In genomic region chr12:48997719-48998496, GRCh38 we compare ENCODE assay signal across 8 cellular contexts. TPM values are rescaled to one million over a fixed set of nuclear protein-coding genes. Genes with fewer than 3 reads are reported as not detected.
DNase-seq lines count a peak whose midpoint lies in the region; FAIRE-seq and TF ChIP-seq lines count a peak whose summit lies in the region.

No MANE protein-coding gene starts in this region.

- H3K27me3 ChIP-seq in AG04450 (ENCODE audit: control insufficient read depth, insufficient read depth, low read length), result peaks cover 23% of the 10 kb centered on the region
- H3K27me3 ChIP-seq in HUES64 (ENCODE audit: insufficient read depth, low read length), result peaks cover 85% of the 10 kb centered on the region
- peaks cover 21% of the 10 kb centered on the region for H3K27me3 ChIP-seq in ascending aorta
- peaks cover 0 to 4% (median under 1%) of the 10 kb centered on the region in 4 donors for H3K27me3 ChIP-seq in liver (ENCODE audit: control insufficient read depth in 4 of 4, insufficient read depth in 4 of 4, low read length in 3 of 4)
- peaks cover 0 to 89% of the 10 kb centered on the region in 2 donors for H3K27me3 ChIP-seq in tibial nerve

- CTCF ChIA-PET in AG04450 (lab: Charles Lee), result interaction anchor here (0.6 to 7.7 kb wide), 12 partner anchors 8 to 145 kb away, joined by 3 to 95 read pairs (median 6); partner anchors contain the start of gene WNT1

- no peak for TF ChIP-seq EP300 in tibial nerve (IDR thresholded peaks at IDR 0.05)

- TF ChIP-seq CTCF in AG04450 (IDR thresholded peaks at IDR 0.05; ENCODE audit: low read depth, low read length) (no peak), ascending aorta (IDR thresholded peaks at IDR 0.05) (no peak), liver (IDR thresholded peaks at IDR 0.05; ENCODE audit: low read depth, low read length, missing input control) (no peak), tibial nerve (IDR thresholded peaks at IDR 0.05) (no peak)

- under 1% methylated on average over 57 of the region's 57 CpGs for WGBS in HUES64
- WGBS in liver, result 3% methylated on average over 57 of the region's 57 CpGs
- 4 to 6% methylated on average over 28 to 33 of the region's 57 CpGs for WGBS in tibial nerve, 2 donors

- H3K9me3 ChIP-seq in AG04450 (ENCODE audit: control insufficient read depth, insufficient read depth, low read length), result no peaks in the 10 kb centered on the region; the same call in 1 of the 2 replicates
- H3K9me3 ChIP-seq in HUES64 (ENCODE audit: insufficient read depth, low read depth, low read length), result no peaks in the 10 kb centered on the region
- no peaks in the 10 kb centered on the region for H3K9me3 ChIP-seq in ascending aorta
- H3K9me3 ChIP-seq in liver (ENCODE audit: control insufficient read depth in 4 of 4, low read length in 3 of 4), result no peaks in the 10 kb centered on the region
- no peaks in the 10 kb centered on the region for H3K9me3 ChIP-seq in tibial nerve

- H3K4me1 ChIP-seq in HUES64 (ENCODE audit: insufficient read depth, low read length) (peaks cover 9% of the 10 kb centered on the region), ascending aorta (peaks cover 21 to 29% of the 10 kb centered on the region in 2 donors), liver (ENCODE audit: control insufficient read depth in 4 of 4, insufficient read depth in 4 of 4, low read length in 3 of 4) (peaks cover 20 to 41% (median 32%) of the 10 kb centered on the region in 4 donors), tibial nerve (peaks cover 0 to 58% (median 35%) of the 10 kb centered on the region in 4 donors)

- intact Hi-C loops in ascending aorta (cut with DNase I), result no loop called here

- TF ChIP-seq POLR2A in GM12892 (IDR thresholded peaks at IDR 0.05; ENCODE audit: low read depth, low read length), result no peak
- TF ChIP-seq POLR2A in tibial nerve (IDR thresholded peaks at IDR 0.05), result no peak

- DNase-seq in AG04450 (ENCODE audit: low read depth, low spot score) (no peak), GM12892 (ENCODE audit: insufficient read length) (peak; percentile 89), ascending aorta (ENCODE audit: low spot score in 2 of 2) (no peak), tibial nerve (ENCODE audit: low spot score in 2 of 2) (no peak), inferior parietal cortex (ENCODE audit: extremely low spot score) (no peak), GOT3 (lab: John Stamatoyannopoulos, UW) (no peak)

- H3K4me3 ChIP-seq in AG04450 (ENCODE audit: low read depth, low read length), result peak overlapping the region; percentile 37; the same call in 1 of the 2 replicates
- peak overlapping the region; percentile 54 for H3K4me3 ChIP-seq in HUES64 (ENCODE audit: low read length)
- peak overlapping the region; percentile 58 to 65 for H3K4me3 ChIP-seq in ascending aorta
- peak overlapping the region in 2 of 3 donors; percentile 11 to 51 for H3K4me3 ChIP-seq in liver (ENCODE audit: low read depth in 1 of 3, low read length in 3 of 3)
- peak overlapping the region; percentile 18 to 58 (median 34) for H3K4me3 ChIP-seq in tibial nerve

- H3K36me3 ChIP-seq in HUES64 (ENCODE audit: insufficient read depth, low read length), result peaks cover 9% of the 10 kb centered on the region
- H3K36me3 ChIP-seq in ascending aorta, result peaks cover 14 to 19% of the 10 kb centered on the region in 2 donors
- peaks cover 2 to 18% (median 12%) of the 10 kb centered on the region in 4 donors for H3K36me3 ChIP-seq in liver (ENCODE audit: control insufficient read depth in 4 of 4, insufficient read depth in 3 of 4, low read depth in 1 of 4, low read length in 3 of 4)
- H3K36me3 ChIP-seq in tibial nerve, result peaks cover 0 to 27% (median 0%) of the 10 kb centered on the region in 3 donors

- no peak overlapping the region for H3K27ac ChIP-seq in AG04450 (ENCODE audit: low read depth, low read length)
- H3K27ac ChIP-seq in HUES64 (ENCODE audit: low read depth, low read length), result no peak overlapping the region
- H3K27ac ChIP-seq in ascending aorta, result no peak overlapping the region
- no peak overlapping the region for H3K27ac ChIP-seq in liver (ENCODE audit: low read depth in 1 of 2, low read length in 2 of 2)
- H3K27ac ChIP-seq in tibial nerve, result no peak overlapping the region

- TF ChIP-seq RAD21 in liver (IDR thresholded peaks at IDR 0.05), result no peak

- peak; percentile 42 for FAIRE-seq in GM12892 (lab: Jason Lieb, UNC)

- POLR2A ChIA-PET in AG04450 (lab: Yijun Ruan, JAX), result interaction anchor here (0.6 kb wide), 1 partner anchor 72 kb away, joined by 3 read pairs; the partner anchor contains the start of gene RHEBL1

- H3K9ac ChIP-seq in HUES64 (ENCODE audit: low read depth, low read length), result no peak overlapping the region
- no peak overlapping the region for H3K9ac ChIP-seq in liver (ENCODE audit: low read depth in 1 of 2, low read length in 2 of 2)

TF ChIP-seq in liver, 16 proteins besides CTCF, POLR2A, EP300 and RAD21:
- TF ChIP-seq YY1 (IDR thresholded peaks at IDR 0.05) (no peak), ZBTB33 (IDR thresholded peaks at IDR 0.05) (no peak), MAX (IDR thresholded peaks at IDR 0.05) (no peak), HNF4A (conservative IDR thresholded peaks at IDR 0.05) (no peak), JUND (IDR thresholded peaks at IDR 0.05) (no peak)

RNA-seq across cellular contexts. Expression of gene DDN, which starts 1.3 kb away (rescaled TPM):
- polyA plus RNA-seq in AG04450 (2011; rRNA removed) (0.02 and 0.04 TPM in 2 replicates), liver (not detected)
- polyA minus RNA-seq in AG04450 (2011; rRNA and poly(A)+ RNA removed), result 0.09 TPM in 2 replicates
- 2.2 TPM for polyA plus RNA-seq in GM12892 (2012; ENCODE audit: missing spikeins)
- 0.05 TPM for polyA plus RNA-seq in HUES64 (2013, experiment 1 of 2)
- not detected for polyA plus RNA-seq in HUES64 (2013, experiment 2 of 2)
- total RNA-seq in ascending aorta (not detected), liver (under 1 TPM in 1 of 2 donors, not detected in 1; 0.09 TPM), tibial nerve (not detected)

RNA-seq across cellular contexts. Expression of gene WNT1, which starts 19.8 kb away (rescaled TPM):
- polyA plus RNA-seq in AG04450 (2011; rRNA removed), result not detected in 2 replicates
- polyA minus RNA-seq in AG04450 (2011; rRNA and poly(A)+ RNA removed), result not detected in 2 replicates
- polyA plus RNA-seq in GM12892 (2012; ENCODE audit: missing spikeins), result not detected
- polyA plus RNA-seq in HUES64 (2013, experiment 1 of 2), result 0.60 TPM
- 0.76 TPM for polyA plus RNA-seq in HUES64 (2013, experiment 2 of 2)
- total RNA-seq in ascending aorta, result not detected
- total RNA-seq in liver, result not detected
- not detected for polyA plus RNA-seq in liver
- total RNA-seq in tibial nerve, result not detected

RNA-seq across cellular contexts. Expression of gene PRKAG1, which starts 20.7 kb away (rescaled TPM):
- 112 and 130 TPM in 2 replicates for polyA plus RNA-seq in AG04450 (2011; rRNA removed)
- polyA minus RNA-seq in AG04450 (2011; rRNA and poly(A)+ RNA removed), result 42.9 and 54.6 TPM in 2 replicates
- 48.0 TPM for polyA plus RNA-seq in GM12892 (2012; ENCODE audit: missing spikeins)
- 35.3 TPM for polyA plus RNA-seq in HUES64 (2013, experiment 1 of 2)
- polyA plus RNA-seq in HUES64 (2013, experiment 2 of 2), result 37.8 TPM
- total RNA-seq in ascending aorta, result 32.8 TPM
- 10 to 100 TPM; 18.3 to 23.4 TPM for total RNA-seq in liver
- polyA plus RNA-seq in liver, result 10 to 100 TPM; 15.5 to 31.5 TPM
- total RNA-seq in tibial nerve, result 10 to 100 TPM; 40.6 to 60.7 (median 46.1) TPM

RNA-seq across cellular contexts. Expression of gene WNT10B, which starts 26.4 kb away (rescaled TPM):
- polyA plus RNA-seq in AG04450 (2011; rRNA removed) (0.24 and 0.26 TPM in 2 replicates), liver (under 1 TPM in 1 of 2 donors, not detected in 1; 0.05 TPM)
- polyA minus RNA-seq in AG04450 (2011; rRNA and poly(A)+ RNA removed), result 0.09 and 0.18 TPM in 2 replicates
- polyA plus RNA-seq in GM12892 (2012; ENCODE audit: missing spikeins), result 0.36 TPM
- polyA plus RNA-seq in HUES64 (2013, experiment 1 of 2), result 0.75 TPM
- polyA plus RNA-seq in HUES64 (2013, experiment 2 of 2), result 0.63 TPM
- total RNA-seq in ascending aorta (0.85 TPM), liver (under 1 TPM in 1 of 2 donors, not detected in 1; 0.08 TPM), tibial nerve (10 to 100 TPM in 1 of 4 donors, 1 to 10 TPM in 2, under 1 TPM in 1; 0.60 to 11.0 (median 3.6) TPM)

RNA-seq across cellular contexts. Expression of gene ARF3, which starts 40.6 kb away (rescaled TPM):
- 260 TPM in 2 replicates for polyA plus RNA-seq in AG04450 (2011; rRNA removed)
- polyA minus RNA-seq in AG04450 (2011; rRNA and poly(A)+ RNA removed), result 129 and 145 TPM in 2 replicates
- polyA plus RNA-seq in GM12892 (2012; ENCODE audit: missing spikeins), result 89.4 TPM
- 130 TPM for polyA plus RNA-seq in HUES64 (2013, experiment 1 of 2)
- 138 TPM for polyA plus RNA-seq in HUES64 (2013, experiment 2 of 2)
- total RNA-seq in ascending aorta, result 68.4 TPM
- 10 to 100 TPM; 17.1 to 21.6 TPM for total RNA-seq in liver
- polyA plus RNA-seq in liver, result 10 to 100 TPM; 14.1 to 29.5 TPM
- 10 to 100 TPM; 45.3 to 55.2 (median 49.3) TPM for total RNA-seq in tibial nerve
